Comparison of ENCODE assay signal across 8 cellular contexts in the genomic region with DNA sequence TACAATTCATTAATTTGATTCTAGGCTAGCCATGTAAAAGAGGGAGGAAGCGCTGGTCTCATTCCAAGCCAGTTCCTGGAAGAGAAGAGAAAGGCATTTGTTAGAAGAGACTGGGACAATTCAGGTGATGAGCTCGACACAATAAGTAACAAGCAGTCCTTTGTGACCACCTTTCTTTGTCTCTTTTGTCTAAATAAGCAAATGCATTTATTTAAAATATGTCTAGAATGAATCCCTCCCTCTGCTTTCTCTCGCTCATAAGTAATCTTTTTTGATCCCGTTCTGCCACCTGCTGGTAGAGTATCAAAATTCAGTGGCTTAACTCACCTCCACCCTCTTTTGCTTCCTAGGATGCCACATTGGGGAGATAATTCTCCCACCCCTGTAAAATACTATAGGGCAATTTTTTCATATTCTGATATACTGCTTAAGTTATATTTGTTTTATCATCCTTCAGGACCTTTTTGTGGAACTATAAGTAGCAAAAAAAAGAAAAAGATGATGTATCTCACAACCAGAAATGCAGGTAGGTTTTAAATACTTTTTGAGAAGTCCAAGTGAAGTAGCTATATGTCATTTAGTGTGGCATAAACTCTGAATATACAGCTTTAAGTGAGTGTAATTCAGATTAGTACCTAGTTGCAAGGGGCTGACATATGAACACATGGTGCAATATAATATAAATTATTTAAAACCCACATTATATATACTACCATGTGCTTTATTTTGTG.
DNase-seq lines count a peak whose midpoint lies in the region; ATAC-seq and TF ChIP-seq lines count a peak whose summit lies in the region.

No MANE protein-coding gene starts in this region.

- H3K4me3 Mint-ChIP-seq in activated CD8-positive, alpha-beta memory T cell treated with anti-CD3 and anti-CD28 coated beads, Interleukin-2, amount 10 ng/mL, durations not matched to agents 7 days and 5 days: no peak overlapping the region

- no peaks in the 10 kb centered on the region for H3K36me3 ChIP-seq in prostate gland

- peak; percentile 71 for TF ChIP-seq CTCF in fibroblast of villous mesenchyme (IDR thresholded peaks at IDR 0.05; ENCODE audit: insufficient read depth, low read depth, low read length)
- peak; percentile 41 to 76 (median 71) for TF ChIP-seq CTCF in prostate gland (IDR thresholded peaks at IDR 0.05)

- TF ChIP-seq POLR2A in prostate gland (IDR thresholded peaks at IDR 0.05): no peak

- H3K9me3 ChIP-seq in prostate gland: no peaks in the 10 kb centered on the region

- no peaks in the 10 kb centered on the region for H3K27me3 ChIP-seq in prostate gland (replicated peaks; ENCODE audit: insufficient read depth)

- no peaks in the 10 kb centered on the region for H3K4me1 Mint-ChIP-seq in activated CD8-positive, alpha-beta memory T cell treated with anti-CD3 and anti-CD28 coated beads, Interleukin-2, amount 10 ng/mL, durations not matched to agents 7 days and 5 days

- H3K27ac ChIP-seq in prostate gland: no peak overlapping the region

- no peaks in the 10 kb centered on the region for H3K9me3 Mint-ChIP-seq in activated CD8-positive, alpha-beta memory T cell treated with anti-CD3 and anti-CD28 coated beads, Interleukin-2, amount 10 ng/mL, durations not matched to agents 7 days and 5 days (ENCODE audit: low read depth)

- intact Hi-C loops in prostate gland (cut with DNase I): loop anchor here (10.0 kb wide), 3 partner anchors 261 to 1091 kb away; partner anchors contain the start of gene NPY

- DNase-seq in NCI-H1436 (lab: John Stamatoyannopoulos, UW): peak; percentile 21
- no peak for DNase-seq in NCI-H1436 treated with DMSO at 0.1 percent for 48 hours (lab: John Stamatoyannopoulos, UW)
- peak; percentile 26 for DNase-seq in HPDE6-E6E7 (ENCODE audit: extremely low spot score)
- DNase-seq in NCI-H82 (lab: John Stamatoyannopoulos, UW): peak; percentile 66
- peak; percentile 52 for DNase-seq in activated CD8-positive, alpha-beta memory T cell treated with anti-CD3 and anti-CD28 coated beads, Interleukin-2, amount 10 ng/mL, durations not matched to agents 7 days and 5 days
- DNase-seq in fibroblast of villous mesenchyme (ENCODE audit: low read depth): peak; percentile 63
- peak; percentile 29 for DNase-seq in prostate gland (ENCODE audit: low spot score)
- no peak for DNase-seq in islet precursor cell

- H3K27me3 Mint-ChIP-seq in activated CD8-positive, alpha-beta memory T cell treated with anti-CD3 and anti-CD28 coated beads, Interleukin-2, amount 10 ng/mL, durations not matched to agents 7 days and 5 days: no peaks in the 10 kb centered on the region

- CTCF ChIA-PET in activated CD8-positive, alpha-beta memory T cell treated with anti-CD3 and anti-CD28 coated beads, Interleukin-2, amount 10 ng/mL, durations not matched to agents 7 days and 5 days (lab: Charles Lee): interaction anchor here (0.9 to 1.6 kb wide), 7 partner anchors 20 to 1127 kb away, joined by 3 to 5 read pairs (median 3); no protein-coding TSS in a partner anchor

- H3K27ac Mint-ChIP-seq in activated CD8-positive, alpha-beta memory T cell treated with anti-CD3 and anti-CD28 coated beads, Interleukin-2, amount 10 ng/mL, durations not matched to agents 7 days and 5 days: no peak overlapping the region

- peaks cover 1% of the 10 kb centered on the region for H3K36me3 Mint-ChIP-seq in activated CD8-positive, alpha-beta memory T cell treated with anti-CD3 and anti-CD28 coated beads, Interleukin-2, amount 10 ng/mL, durations not matched to agents 7 days and 5 days

- H3K4me1 ChIP-seq in prostate gland (replicated peaks): no peaks in the 10 kb centered on the region

- 26% methylated on average over 4 of the region's 4 CpGs for WGBS in prostate gland

- no peak overlapping the region for H3K4me3 ChIP-seq in fibroblast of villous mesenchyme (ENCODE audit: low read depth, low read length)
- no peak overlapping the region for H3K4me3 ChIP-seq in prostate gland

- peak; percentile 55 for ATAC-seq in activated CD8-positive, alpha-beta memory T cell treated with anti-CD3 and anti-CD28 coated beads, Interleukin-2, amount 10 ng/mL, durations not matched to agents 7 days and 5 days

Comparison
In these comparisons a context has a peak if more than half of its experiments do, and no peak if none do; other contexts are left out.
1. DNase-seq: peak in NCI-H1436 (single experiment), HPDE6-E6E7 (single experiment), NCI-H82 (single experiment), activated CD8-positive, alpha-beta memory T cell treated with anti-CD3 and anti-CD28 coated beads, Interleukin-2, amount 10 ng/mL, durations not matched to agents 7 days and 5 days (single experiment), fibroblast of villous mesenchyme (single experiment) and prostate gland (single experiment); none in NCI-H1436 treated with DMSO at 0.1 percent for 48 hours (single experiment) and islet precursor cell (single experiment).